ENCODE assay signal across 11 cellular contexts in genomic region chr5:175821790-175822211, GRCh38. TPM values are rescaled to one million over a fixed set of nuclear protein-coding genes. Genes with fewer than 3 reads are reported as not detected.
A peak's percentile ranks its signal among the peaks of the same experiment; 100 is the strongest.
DNase-seq lines count a peak whose midpoint lies in the region; ATAC-seq, FAIRE-seq and TF ChIP-seq lines count a peak whose summit lies in the region.
"Had no signal": no experiment of that assay in that cellular context is flagged by ENCODE, and none has a peak within 500 bp of the region (broad histone marks: within the 10 kb centered on the region; RNA-seq: fewer than 3 reads in every experiment).

No MANE protein-coding gene starts in this region.

- no peak overlapping the region for H3K9ac ChIP-seq in GM12878 (ENCODE audit: control insufficient read depth, insufficient read depth, low read length)

- DNase-seq in GM10248 (ENCODE audit: extremely low spot score) (peak; percentile 40), GM12878 (ENCODE audit: low read depth, low spot score) (no peak), DMS79 (lab: John Stamatoyannopoulos, UW) (no peak), NCI-H2227 treated with DMSO at 0.1 percent for 48 hours (lab: John Stamatoyannopoulos, UW) (no peak), NCI-H1092 (lab: John Stamatoyannopoulos, UW) (no peak)
- DNase-seq: cortex of kidney, IMR-90 had no signal

- no TSS peak for BruUV-seq in GM12878 (replicated peaks; lab: Mats Ljungman, UMichigan)

- SMC1A ChIA-PET in GM12878 (lab: Charles Lee; ENCODE audit: uncharacterized antibody, unreplicated experiment), result no interaction called here

- no peaks in the 10 kb centered on the region for H3K36me3 ChIP-seq in GM12878 (ENCODE audit: control insufficient read depth in 2 of 2, insufficient read depth in 2 of 2, low read length in 1 of 2)

- peaks cover 8% of the 10 kb centered on the region for H3K4me1 ChIP-seq in GM12878 (ENCODE audit: control insufficient read depth, insufficient read depth, low read length)

- H3K27me3 ChIP-seq in GM12878 (replicated peaks in 1 of 2; ENCODE audit: control insufficient read depth in 2 of 2, insufficient read depth in 2 of 2, low read length in 1 of 2), result no peaks in the 10 kb centered on the region

- H4K20me1 ChIP-seq in GM12878 (ENCODE audit: control insufficient read depth, insufficient read depth), result no peaks in the 10 kb centered on the region

- no peak overlapping the region for H3K27ac ChIP-seq in GM12878 (ENCODE audit: control insufficient read depth, insufficient read depth)

- no peaks in the 10 kb centered on the region for H3K79me2 ChIP-seq in GM12878 (ENCODE audit: control insufficient read depth, insufficient read depth, low read length)

- TF ChIP-seq RAD21 in GM12878 (IDR thresholded peaks at IDR 0.05; ENCODE audit: insufficient read depth, low read depth, low read length), result no peak

- no peak overlapping the region for H3K4me3 ChIP-seq in GM12878

- POLR2A ChIA-PET in GM10248 (lab: Yijun Ruan, JAX) (no interaction called here), GM12878 (lab: Charles Lee) (no interaction called here)

- intact Hi-C loops in GM12878 (cut with micrococcal nuclease; ENCODE audit: unreplicated experiment), result no loop called here

- FAIRE-seq in GM12878 (lab: Jason Lieb, UNC), result peak; percentile 23

- 2% methylated on average over 4 of the region's 4 CpGs for WGBS in GM12878 (ENCODE audit: insufficient coverage, insufficient replicate concordance, low lambda C conversion rate, missing lambda C conversion rate)

- no peak for TF ChIP-seq POLR2A in GM12878 (IDR thresholded peaks at IDR 0.05; ENCODE audit: low read depth, low read length)

- in situ Hi-C loops in GM12878 (cut with MboI), result no loop called here

- no peaks in the 10 kb centered on the region; the same call in 2 of the 3 replicates for H3K9me3 ChIP-seq in GM12878 (replicated peaks; ENCODE audit: control insufficient read depth, insufficient read depth, low read length)

- peak overlapping the region; percentile 77 for H3K4me2 ChIP-seq in GM12878 (ENCODE audit: control insufficient read depth, insufficient read depth)

- TF ChIP-seq EP300 in GM12878 (IDR thresholded peaks at IDR 0.05; ENCODE audit: borderline replicate concordance in 1 of 2, control insufficient read depth in 1 of 2, low read depth in 2 of 2, low read length in 2 of 2), result no peak

- ATAC-seq in GM21381 (IDR thresholded peaks at IDR 0.05; ENCODE audit: unreplicated experiment) (peak; percentile 56), HG03520 (IDR thresholded peaks at IDR 0.05; ENCODE audit: unreplicated experiment) (peak; percentile 65), GM12878 (peak; percentile 84), HG03442 (IDR thresholded peaks at IDR 0.05; ENCODE audit: unreplicated experiment) (no peak)
- ATAC-seq: sciatic nerve had no signal

- CTCF ChIA-PET in GM10248 (lab: Yijun Ruan, JAX) (interaction anchor here (0.7 to 1.3 kb wide), 2 partner anchors 10 to 92 kb away, joined by 3 to 4 read pairs; no protein-coding TSS in a partner anchor), GM12878 (lab: Yijun Ruan, JAX) (no interaction called here)

- TF ChIP-seq CTCF in GM10248 (IDR thresholded peaks at IDR 0.05; ENCODE audit: control extremely low read depth, extremely low read depth, low read depth, missing control alignments), result no peak
- no peak for TF ChIP-seq CTCF in GM12878 (IDR thresholded peaks at IDR 0.05 in 2 of 3, conservative IDR thresholded peaks at IDR 0.05 in 1 of 3; ENCODE audit: control insufficient read depth in 2 of 3, extremely low read depth in 1 of 3, insufficient read depth in 1 of 3, low read depth in 3 of 3, low read length in 3 of 3)

- RAD21 ChIA-PET in GM12878 (lab: Charles Lee; ENCODE audit: unreplicated experiment), result no interaction called here

- H2AFZ ChIP-seq in GM12878 (ENCODE audit: control insufficient read depth, low read depth, low read length), result no peak overlapping the region

TF ChIP-seq in GM12878, 131 proteins besides CTCF, POLR2A, EP300 and RAD21 (continues in another document):
- TF ChIP-seq ETV6 (conservative IDR thresholded peaks at IDR 0.05 in 1 of 2, IDR thresholded peaks at IDR 0.05 in 1 of 2; ENCODE audit: borderline replicate concordance in 1 of 2, low read depth in 1 of 2), result peak in 1 of 2 experiments; percentile 59; a peak in 1 of 4 replicates
- peak; percentile 66; the same call in 1 of the 2 replicates for TF ChIP-seq EED (IDR thresholded peaks at IDR 0.05; ENCODE audit: low read depth)
- peak; percentile 29; the same call in 1 of the 2 replicates for TF ChIP-seq RUNX3 (IDR thresholded peaks at IDR 0.05; ENCODE audit: low read length)
- no peak for TF ChIP-seq SIX5 (IDR thresholded peaks at IDR 0.05; ENCODE audit: low read depth, low read length, severe bottlenecking)
- peak; percentile 35; the same call in 1 of the 2 replicates for TF ChIP-seq ATF2 (IDR thresholded peaks at IDR 0.05; ENCODE audit: low read length)
- peak; percentile 74 for TF ChIP-seq JUNB (IDR thresholded peaks at IDR 0.05)
- peak; percentile 38; the same call in 1 of the 2 replicates for TF ChIP-seq CBFB (IDR thresholded peaks at IDR 0.05; ENCODE audit: low read depth)
- TF ChIP-seq EZH2 (IDR thresholded peaks at IDR 0.05; ENCODE audit: borderline replicate concordance, control insufficient read depth, low read depth, low read length), result no peak
- no peak for TF ChIP-seq ASH2L (IDR thresholded peaks at IDR 0.05; ENCODE audit: borderline replicate concordance, low read depth)
- peak; percentile 45; the same call in 1 of the 2 replicates for TF ChIP-seq NFIC (IDR thresholded peaks at IDR 0.05; ENCODE audit: low read depth, low read length)
- TF ChIP-seq NR2C1 (IDR thresholded peaks at IDR 0.05), result no peak
- no peak for TF ChIP-seq MYB (IDR thresholded peaks at IDR 0.05; ENCODE audit: borderline replicate concordance, low read depth, low read length)
- no peak for TF ChIP-seq TCF7 (IDR thresholded peaks at IDR 0.05; ENCODE audit: borderline replicate concordance)
- no peak for TF ChIP-seq SMAD5 (IDR thresholded peaks at IDR 0.05; ENCODE audit: low read depth)
- 0 out of 2 replicates have a peak, but pooled peaks have one; percentile 30 for TF ChIP-seq SPI1 (IDR thresholded peaks at IDR 0.05; ENCODE audit: borderline replicate concordance, insufficient read depth, low read depth, low read length)
- no peak for TF ChIP-seq PKNOX1 (IDR thresholded peaks at IDR 0.05)
- no peak for TF ChIP-seq KLF5 (IDR thresholded peaks at IDR 0.05; ENCODE audit: partially characterized antibody)
- TF ChIP-seq SMC3 (IDR thresholded peaks at IDR 0.05; ENCODE audit: borderline replicate concordance, low read length), result no peak
- TF ChIP-seq GABPA (IDR thresholded peaks at IDR 0.05; ENCODE audit: low read depth), result no peak
- TF ChIP-seq IRF4 (IDR thresholded peaks at IDR 0.05; ENCODE audit: low read depth, low read length), result peak; percentile 53; the same call in 1 of the 2 replicates
- peak in 1 of 2 experiments; percentile 30; a peak in 2 of 4 replicates for TF ChIP-seq IKZF2 (IDR thresholded peaks at IDR 0.05)

RNA-seq across cellular contexts. Expression of gene CPLX2, which starts 49.6 kb away (rescaled TPM):
- not detected in 2 replicates for total RNA-seq in GM12878 (2013; cell fraction: nucleolus; rRNA removed)
- total RNA-seq in GM12878 (2014; rRNA removed), result not detected in 2 replicates
- not detected in 2 replicates for total RNA-seq in GM12878 (2014; rRNA removed; fragmentation: Illumina TruSeq; extraction: Trizol)
- 0.05 TPM in 2 replicates for total RNA-seq in GM12878 (2021)
- polyA plus RNA-seq in GM12878 (2011; ENCODE audit: low read depth), result not detected
- polyA plus RNA-seq in GM12878 (2011; rRNA removed), result not detected in 2 replicates
- polyA plus RNA-seq in GM12878 (2011; cell fraction: cytosol; rRNA removed), result not detected in 2 replicates
- polyA plus RNA-seq in GM12878 (2011; cell fraction: nucleus; rRNA removed), result not detected in 2 replicates
- polyA plus RNA-seq in GM12878 (2012), result not detected in 2 replicates
- polyA plus RNA-seq in GM12878 (2014; fragmentation: Illumina TruSeq; extraction: Trizol), result 0.01 TPM in 1 of 2 replicates, not detected in the other
- not detected for polyA plus RNA-seq in GM12878 (2014; fragmentation: Nextera tagmentation; extraction: Ambion mirVana)
- polyA plus RNA-seq in GM12878 (2014; rRNA removed), result 0.04 TPM in 1 of 2 replicates, not detected in the other
- polyA plus RNA-seq in GM12878 (2016; fragmentation: Nextera tagmentation; extraction: Ambion mirVana), result under 1 TPM in 1 of 2 experiments, not detected in 1; 0.23 TPM
- not detected in 2 replicates for polyA minus RNA-seq in GM12878 (2011; rRNA and poly(A)+ RNA removed)
- not detected in 2 replicates for polyA minus RNA-seq in GM12878 (2011; cell fraction: cytosol; rRNA and poly(A)+ RNA removed)
- not detected in 2 replicates for polyA minus RNA-seq in GM12878 (2011; cell fraction: nucleus; rRNA and poly(A)+ RNA removed)
- total RNA-seq: IMR-90, sciatic nerve had no signal
- polyA plus RNA-seq: IMR-90 had no signal
